ENCODE assay signal across 21 cellular contexts in genomic region chr2:10349725-10350124, GRCh38.
"Had no signal": no experiment of that assay in that cellular context is flagged by ENCODE, and none has a peak within 500 bp of the region (broad histone marks: within the 10 kb centered on the region; RNA-seq: fewer than 3 reads in every experiment).

No MANE protein-coding gene starts in this region.

- H3K4me3 Mint-ChIP-seq: effector memory CD8-positive, alpha-beta T cell; naive thymus-derived CD8-positive, alpha-beta T cell; neural crest cell; stimulated activated naive B cell treated with anti-CD40 and anti-IgM and Interleukin-4, amounts not matched to agents 10 μg/mL and 1 μg/mL and 100 μg/mL, for 72 hours; stimulated activated naive CD8-positive, alpha-beta T cell treated with anti-CD3 and anti-CD28 coated beads, Interleukin-15, amount 100 ng/mL, for 72 hours had no signal

- H3K27ac ChIP-seq: epithelial cell of prostate, esophagus muscularis mucosa, gastrocnemius medialis, heart right ventricle, testis, tibial nerve, upper lobe of right lung, vagina had no signal

- H3K27ac Mint-ChIP-seq: stimulated activated naive B cell treated with anti-CD40 and anti-IgM and Interleukin-4, amounts not matched to agents 10 μg/mL and 1 μg/mL and 100 μg/mL, for 72 hours; stimulated activated naive CD8-positive, alpha-beta T cell treated with anti-CD3 and anti-CD28 coated beads, Interleukin-15, amount 100 ng/mL, for 72 hours had no signal

- H3K36me3 ChIP-seq: gastrocnemius medialis, upper lobe of right lung, vagina had no signal

- H3K27me3 Mint-ChIP-seq: effector memory CD8-positive, alpha-beta T cell; naive thymus-derived CD8-positive, alpha-beta T cell; stimulated activated naive B cell treated with anti-CD40 and anti-IgM and Interleukin-4, amounts not matched to agents 10 μg/mL and 1 μg/mL and 100 μg/mL, for 72 hours; stimulated activated naive CD8-positive, alpha-beta T cell treated with anti-CD3 and anti-CD28 coated beads, Interleukin-15, amount 100 ng/mL, for 72 hours had no signal

- H3K27me3 ChIP-seq: esophagus muscularis mucosa, gastrocnemius medialis, heart right ventricle, spleen, testis, tibial nerve, upper lobe of right lung, vagina had no signal

- H3K9me3 ChIP-seq: esophagus muscularis mucosa, gastrocnemius medialis, heart right ventricle, spleen, testis, tibial nerve, upper lobe of right lung, vagina had no signal

- H3K4me3 ChIP-seq: esophagus muscularis mucosa, gastrocnemius medialis, heart right ventricle, spleen, testis, tibial nerve, upper lobe of right lung, vagina had no signal

- ATAC-seq: effector memory CD8-positive, alpha-beta T cell; gastrocnemius medialis; heart right ventricle; naive thymus-derived CD8-positive, alpha-beta T cell; sciatic nerve; stimulated activated naive CD8-positive, alpha-beta T cell treated with anti-CD3 and anti-CD28 coated beads, Interleukin-15, amount 100 ng/mL, for 72 hours; upper lobe of right lung had no signal

- H3K9me3 Mint-ChIP-seq: effector memory CD8-positive, alpha-beta T cell; naive thymus-derived CD8-positive, alpha-beta T cell; neural crest cell; stimulated activated naive CD8-positive, alpha-beta T cell treated with anti-CD3 and anti-CD28 coated beads, Interleukin-15, amount 100 ng/mL, for 72 hours had no signal

- FAIRE-seq: islet of Langerhans had no signal

- DNase-seq: effector memory CD8-positive, alpha-beta T cell; gastrocnemius medialis; heart right ventricle; hypothalamus; kidney glomerular epithelial cell; naive thymus-derived CD8-positive, alpha-beta T cell; spleen; stimulated activated CD4-positive, alpha-beta T cell treated with anti-CD3 and anti-CD28 coated beads, Interleukin-15, amount 100 ng/mL, for 24 hours; stimulated activated CD4-positive, alpha-beta T cell treated with anti-CD3 and anti-CD28 coated beads, Interleukin-1b, Interleukin-23, amount 100 ng/mL, for 48 hours; stimulated activated CD4-positive, alpha-beta T cell treated with anti-CD3 and anti-CD28 coated beads, Interleukin-4, amount 100 ng/mL, for 24 hours; stimulated activated naive B cell treated with anti-CD40 and anti-IgM and Interleukin-4, amounts not matched to agents 10 μg/mL and 1 μg/mL and 100 μg/mL, for 72 hours; stimulated activated naive CD8-positive, alpha-beta T cell treated with anti-CD3 and anti-CD28 coated beads, Interleukin-15, amount 100 ng/mL, for 72 hours; testis; upper lobe of right lung had no signal

- H3K4me1 ChIP-seq: gastrocnemius medialis had no signal
